ENCODE assay signal across 24 cellular contexts in genomic region chr12:114638790-114639435, GRCh38. TPM values are rescaled to one million over a fixed set of nuclear protein-coding genes. Genes with fewer than 3 reads are reported as not detected.
DNase-seq lines count a peak whose midpoint lies in the region.
"Had no signal": no experiment of that assay in that cellular context is flagged by ENCODE, and none has a peak within 500 bp of the region (broad histone marks: within the 10 kb centered on the region; RNA-seq: fewer than 3 reads in every experiment).

No MANE protein-coding gene starts in this region.

- H3K9me3 Mint-ChIP-seq in activated naive CD4-positive, alpha-beta T cell treated with anti-CD3 and anti-CD28 coated beads for 36 hours: peaks cover 2% of the 10 kb centered on the region

- H3K4me3 Mint-ChIP-seq in activated naive CD4-positive, alpha-beta T cell treated with anti-CD3 and anti-CD28 coated beads for 36 hours: no peak overlapping the region
- H3K4me3 Mint-ChIP-seq: B cell; CD14-positive monocyte; CD8-positive, alpha-beta memory T cell had no signal

- intact Hi-C loops in activated naive CD4-positive, alpha-beta T cell treated with anti-CD3 and anti-CD28 coated beads for 36 hours (cut with micrococcal nuclease): no loop called here

- no peak overlapping the region for H3K27ac Mint-ChIP-seq in activated naive CD4-positive, alpha-beta T cell treated with anti-CD3 and anti-CD28 coated beads for 36 hours
- H3K27ac Mint-ChIP-seq: B cell; CD14-positive monocyte; CD8-positive, alpha-beta memory T cell had no signal

- H3K4me1 Mint-ChIP-seq in activated naive CD4-positive, alpha-beta T cell treated with anti-CD3 and anti-CD28 coated beads for 36 hours (ENCODE audit: low read depth): no peaks in the 10 kb centered on the region
- H3K4me1 Mint-ChIP-seq: B cell; CD14-positive monocyte; CD8-positive, alpha-beta memory T cell had no signal

- H3K27me3 Mint-ChIP-seq in activated naive CD4-positive, alpha-beta T cell treated with anti-CD3 and anti-CD28 coated beads for 36 hours (ENCODE audit: low read depth): peaks cover 5% of the 10 kb centered on the region

- CTCF ChIA-PET in activated naive CD4-positive, alpha-beta T cell treated with anti-CD3 and anti-CD28 coated beads for 36 hours (lab: Charles Lee): no interaction called here

- DNase-seq in H7: peak; percentile 61
- DNase-seq in NT2/D1 (ENCODE audit: low read depth, low spot score): peak; percentile 28
- peak; percentile 82 for DNase-seq in iPS DF 19.7 (ENCODE audit: low read depth, low spot score)
- no peak for DNase-seq in activated naive CD4-positive, alpha-beta T cell treated with anti-CD3 and anti-CD28 coated beads for 36 hours
- no peak for DNase-seq in HCEC 1CT
- no peak for DNase-seq in SW480 (ENCODE audit: low spot score)
- DNase-seq in NCI-H1436 treated with DMSO at 0.1 percent for 48 hours (lab: John Stamatoyannopoulos, UW): no peak
- DNase-seq: Calu3; CD8-positive, alpha-beta memory T cell; DMS153; DND-41; Karpas-422; NCI-H1092; NCI-H1417 treated with DMSO at 0.1 percent for 48 hours; NCI-H187; NCI-H2171 treated with DMSO at 0.1 percent for 48 hours; NCI-H345; NCI-H510A treated with DMSO at 0.1 percent for 48 hours; PC-3; SK-N-SH; SW 1271 had no signal

- H3K9ac ChIP-seq in NT2/D1 (ENCODE audit: insufficient read length, low read depth): no peak overlapping the region
- H3K9ac ChIP-seq: SK-N-SH had no signal

- no peaks in the 10 kb centered on the region for H3K36me3 ChIP-seq in H7 (replicated peaks; ENCODE audit: control insufficient read depth, insufficient read depth, low read length)
- no peaks in the 10 kb centered on the region for H3K36me3 ChIP-seq in NT2/D1 (ENCODE audit: insufficient read depth, insufficient read length, low read length)
- H3K36me3 ChIP-seq: HAP-1 had no signal

- no peaks in the 10 kb centered on the region for H3K36me3 Mint-ChIP-seq in activated naive CD4-positive, alpha-beta T cell treated with anti-CD3 and anti-CD28 coated beads for 36 hours (ENCODE audit: low read depth)
- H3K36me3 Mint-ChIP-seq: CD14-positive monocyte; CD8-positive, alpha-beta memory T cell had no signal

- peaks cover 8% of the 10 kb centered on the region for H3K4me1 ChIP-seq in NT2/D1 (ENCODE audit: insufficient read depth, insufficient read length)
- H3K4me1 ChIP-seq: HAP-1 had no signal

- no peak overlapping the region for H3K4me3 ChIP-seq in H7 (ENCODE audit: insufficient read depth, low read depth, low read length)
- H3K4me3 ChIP-seq in NT2/D1 (ENCODE audit: insufficient read length, low read depth): no peak overlapping the region
- H3K4me3 ChIP-seq: HAP-1 had no signal

- no peaks in the 10 kb centered on the region for H3K9me3 ChIP-seq in NT2/D1 (ENCODE audit: insufficient read depth, low read length)
- H3K9me3 ChIP-seq: HAP-1, SK-N-SH had no signal

- H3K27me3 ChIP-seq in H7 (ENCODE audit: control insufficient read depth, insufficient read depth, low read length): no peaks in the 10 kb centered on the region; the same call in 1 of the 2 replicates
- no peaks in the 10 kb centered on the region for H3K27me3 ChIP-seq in NT2/D1 (ENCODE audit: insufficient read depth, insufficient read length)

RNA-seq across cellular contexts. Expression of gene TBX3, which starts 45.1 kb away (rescaled TPM):
- 0.30 and 0.94 TPM in 2 replicates for total RNA-seq in H7 (2014; rRNA removed; shearing (Covaris generic))
- not detected for total RNA-seq in activated naive CD4-positive, alpha-beta T cell treated with anti-CD3 and anti-CD28 coated beads for 36 hours
- total RNA-seq: B cell; CD8-positive, alpha-beta memory T cell had no signal

Comparison
In these comparisons a context has a peak if more than half of its experiments do, and no peak if none do; other contexts are left out.
1. DNase-seq: peak in H7 (single experiment), NT2/D1 (single experiment) and iPS DF 19.7 (single experiment); none in activated naive CD4-positive, alpha-beta T cell treated with anti-CD3 and anti-CD28 coated beads for 36 hours (single experiment), HCEC 1CT (single experiment), SW480 (single experiment) and NCI-H1436 treated with DMSO at 0.1 percent for 48 hours (single experiment).